ENCODE assay signal across 12 cellular contexts in the genomic region with DNA sequence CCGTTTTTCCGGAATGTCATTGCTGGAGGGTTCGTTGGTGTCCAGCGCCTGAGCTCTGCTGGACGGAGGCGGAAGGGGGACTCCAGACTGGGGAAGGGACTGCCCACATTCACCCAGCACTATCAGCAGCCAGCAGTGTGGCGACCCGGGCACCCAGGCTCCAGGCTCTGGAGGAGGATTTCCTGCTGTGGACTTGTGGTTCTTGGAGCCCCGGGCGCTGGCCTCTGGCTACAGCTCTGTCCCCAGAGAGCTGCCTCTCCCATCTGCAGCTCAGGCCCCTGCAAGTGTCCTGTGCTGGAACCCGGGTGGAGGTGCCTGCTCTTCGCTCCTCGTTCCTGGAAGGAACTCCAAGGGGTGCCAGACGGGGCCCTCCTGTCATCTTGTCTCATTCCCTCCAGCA.
DNase-seq lines count a peak whose midpoint lies in the region; ATAC-seq, FAIRE-seq and TF ChIP-seq lines count a peak whose summit lies in the region.
"Had no signal": no experiment of that assay in that cellular context is flagged by ENCODE, and none has a peak within 500 bp of the region (broad histone marks: within the 10 kb centered on the region; RNA-seq: fewer than 3 reads in every experiment).

No MANE protein-coding gene starts in this region.

- H3K4me3 ChIP-seq in coronary artery (no peak overlapping the region), tibial artery (no peak overlapping the region)

- no peaks in the 10 kb centered on the region for H3K36me3 Mint-ChIP-seq in activated naive CD8-positive, alpha-beta T cell treated with anti-CD3 and anti-CD28 coated beads, Interleukin-2, amount 50 U/mL, for 24 hours (ENCODE audit: low read depth)
- no peaks in the 10 kb centered on the region for H3K36me3 Mint-ChIP-seq in activated naive CD8-positive, alpha-beta T cell treated with anti-CD3 and anti-CD28 coated beads for 36 hours
- no peaks in the 10 kb centered on the region for H3K36me3 Mint-ChIP-seq in naive B cell
- H3K36me3 Mint-ChIP-seq: naive thymus-derived CD8-positive, alpha-beta T cell had no signal

- H3K27ac Mint-ChIP-seq in activated naive CD8-positive, alpha-beta T cell treated with anti-CD3 and anti-CD28 coated beads, Interleukin-2, amount 50 U/mL, for 24 hours, result peak overlapping the region; percentile 88
- H3K27ac Mint-ChIP-seq in activated naive CD8-positive, alpha-beta T cell treated with anti-CD3 and anti-CD28 coated beads for 36 hours, result no peak overlapping the region
- peak overlapping the region in 4 of 6 donors; percentile 19 to 90 (median 85) for H3K27ac Mint-ChIP-seq in naive B cell

- H3K27ac ChIP-seq in coronary artery, result peak overlapping the region; percentile 66 to 89
- peak overlapping the region; percentile 73 to 86 for H3K27ac ChIP-seq in tibial artery
- H3K27ac ChIP-seq in substantia nigra (ENCODE audit: low read depth, low read length, poor library complexity, severe bottlenecking), result no peak overlapping the region

- no peaks in the 10 kb centered on the region for H3K27me3 ChIP-seq in tibial artery

- intact Hi-C loops in tibial artery (cut with DNase I; ENCODE audit: low total_unique reads), result no loop called here

- no peak for ATAC-seq in activated naive CD8-positive, alpha-beta T cell treated with anti-CD3 and anti-CD28 coated beads, Interleukin-2, amount 50 U/mL, for 24 hours
- no peak for ATAC-seq in naive B cell (ENCODE audit: low read depth in 2 of 2)
- no peak for ATAC-seq in HG03378 (IDR thresholded peaks at IDR 0.05; ENCODE audit: unreplicated experiment)
- ATAC-seq: naive thymus-derived CD8-positive, alpha-beta T cell had no signal

- H3K27me3 Mint-ChIP-seq in activated naive CD8-positive, alpha-beta T cell treated with anti-CD3 and anti-CD28 coated beads, Interleukin-2, amount 50 U/mL, for 24 hours, result peaks cover 4% of the 10 kb centered on the region
- H3K27me3 Mint-ChIP-seq in activated naive CD8-positive, alpha-beta T cell treated with anti-CD3 and anti-CD28 coated beads for 36 hours, result no peaks in the 10 kb centered on the region
- H3K27me3 Mint-ChIP-seq in naive B cell, result peaks cover 0 to 6% (median 0%) of the 10 kb centered on the region in 3 donors
- H3K27me3 Mint-ChIP-seq: naive thymus-derived CD8-positive, alpha-beta T cell had no signal

- TF ChIP-seq CTCF in coronary artery (IDR thresholded peaks at IDR 0.05) (no peak), tibial artery (IDR thresholded peaks at IDR 0.05) (no peak)

- no peak for TF ChIP-seq POLR2A in GM12892 (IDR thresholded peaks at IDR 0.05; ENCODE audit: low read depth, low read length)

- DNase-seq in activated naive CD8-positive, alpha-beta T cell treated with anti-CD3 and anti-CD28 coated beads, Interleukin-2, amount 50 U/mL, for 24 hours, result no peak
- no peak for DNase-seq in activated naive CD8-positive, alpha-beta T cell treated with anti-CD3 and anti-CD28 coated beads for 36 hours
- DNase-seq in coronary artery (ENCODE audit: low spot score), result no peak
- no peak for DNase-seq in naive B cell
- DNase-seq in tibial artery, result no peak
- no peak for DNase-seq in substantia nigra (lab: John Stamatoyannopoulos, UW)
- no peak for DNase-seq in GM12892 (ENCODE audit: insufficient read length)
- DNase-seq: naive thymus-derived CD8-positive, alpha-beta T cell; NCI-H1092; NCI-H226 had no signal

- peak overlapping the region; percentile 68 for H3K4me3 Mint-ChIP-seq in activated naive CD8-positive, alpha-beta T cell treated with anti-CD3 and anti-CD28 coated beads, Interleukin-2, amount 50 U/mL, for 24 hours
- no peak overlapping the region for H3K4me3 Mint-ChIP-seq in activated naive CD8-positive, alpha-beta T cell treated with anti-CD3 and anti-CD28 coated beads for 36 hours
- peak overlapping the region in 1 of 8 donors; percentile 51 for H3K4me3 Mint-ChIP-seq in naive B cell
- H3K4me3 Mint-ChIP-seq: naive thymus-derived CD8-positive, alpha-beta T cell; T-helper 1 cell treated with Interleukin-12 subunit alpha and Interleukin-12 subunit beta and Interleukin-4 antibody, amounts not matched to agents 30 μg/mL and 1 μg/mL, for 36 hours had no signal

- H3K36me3 ChIP-seq in tibial artery, result no peaks in the 10 kb centered on the region

- FAIRE-seq in GM12892 (lab: Jason Lieb, UNC), result no peak

- peaks cover 3 to 58% (median 50%) of the 10 kb centered on the region in 4 donors for H3K4me1 ChIP-seq in tibial artery

- no peaks in the 10 kb centered on the region for H3K9me3 ChIP-seq in tibial artery

- no peaks in the 10 kb centered on the region for H3K9me3 Mint-ChIP-seq in activated naive CD8-positive, alpha-beta T cell treated with anti-CD3 and anti-CD28 coated beads, Interleukin-2, amount 50 U/mL, for 24 hours
- H3K9me3 Mint-ChIP-seq in activated naive CD8-positive, alpha-beta T cell treated with anti-CD3 and anti-CD28 coated beads for 36 hours, result no peaks in the 10 kb centered on the region
- H3K9me3 Mint-ChIP-seq in naive B cell, result no peaks in the 10 kb centered on the region
- H3K9me3 Mint-ChIP-seq: naive thymus-derived CD8-positive, alpha-beta T cell; T-helper 1 cell treated with Interleukin-12 subunit alpha and Interleukin-12 subunit beta and Interleukin-4 antibody, amounts not matched to agents 30 μg/mL and 1 μg/mL, for 36 hours had no signal

- peaks cover 68% of the 10 kb centered on the region for H3K4me1 Mint-ChIP-seq in activated naive CD8-positive, alpha-beta T cell treated with anti-CD3 and anti-CD28 coated beads, Interleukin-2, amount 50 U/mL, for 24 hours
- H3K4me1 Mint-ChIP-seq in activated naive CD8-positive, alpha-beta T cell treated with anti-CD3 and anti-CD28 coated beads for 36 hours, result peaks cover 28% of the 10 kb centered on the region
- peaks cover 42 to 61% (median 51%) of the 10 kb centered on the region in 3 donors for H3K4me1 Mint-ChIP-seq in naive B cell
